ENCODE assay signal across 8 cellular contexts in genomic region chr4:16225996-16226815, GRCh38. TPM values are rescaled to one million over a fixed set of nuclear protein-coding genes. Genes with fewer than 3 reads are reported as not detected.
DNase-seq lines count a peak whose midpoint lies in the region; ATAC-seq and FAIRE-seq lines count a peak whose summit lies in the region.

A gene with protein sequence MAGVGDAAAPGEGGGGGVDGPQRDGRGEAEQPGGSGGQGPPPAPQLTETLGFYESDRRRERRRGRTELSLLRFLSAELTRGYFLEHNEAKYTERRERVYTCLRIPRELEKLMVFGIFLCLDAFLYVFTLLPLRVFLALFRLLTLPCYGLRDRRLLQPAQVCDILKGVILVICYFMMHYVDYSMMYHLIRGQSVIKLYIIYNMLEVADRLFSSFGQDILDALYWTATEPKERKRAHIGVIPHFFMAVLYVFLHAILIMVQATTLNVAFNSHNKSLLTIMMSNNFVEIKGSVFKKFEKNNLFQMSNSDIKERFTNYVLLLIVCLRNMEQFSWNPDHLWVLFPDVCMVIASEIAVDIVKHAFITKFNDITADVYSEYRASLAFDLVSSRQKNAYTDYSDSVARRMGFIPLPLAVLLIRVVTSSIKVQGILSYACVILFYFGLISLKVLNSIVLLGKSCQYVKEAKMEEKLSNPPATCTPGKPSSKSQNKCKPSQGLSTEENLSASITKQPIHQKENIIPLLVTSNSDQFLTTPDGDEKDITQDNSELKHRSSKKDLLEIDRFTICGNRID (minus strand): TSS chr4:16226471. CDS start chr4:16226457, 14 bp downstream.

- H2AK5ac ChIP-seq in neuronal stem cell (ENCODE audit: low read depth, low read length) = peak within 1 kb of the TSS; percentile 95

- H3K4me3 ChIP-seq in SJCRH30 = peak within 1 kb of the TSS; percentile 95
- H3K4me3 ChIP-seq in neuronal stem cell (ENCODE audit: low read length in 2 of 2) = peak within 1 kb of the TSS; percentile 87 to 93

- peak within 1 kb of the TSS; percentile 82 for H3K4me2 ChIP-seq in neuronal stem cell (ENCODE audit: insufficient read depth, low read length, poor library complexity, severe bottlenecking)

- H3K9ac ChIP-seq in neuronal stem cell (ENCODE audit: low read depth, low read length, poor library complexity) = peak within 1 kb of the TSS; percentile 93

- in situ Hi-C loops in Caki2 (cut with HindIII; ENCODE audit: low pct_unique_long_range_greater_than_20kb, low sequenced_read_pairs) = no loop called here

- ATAC-seq in GM19463 (IDR thresholded peaks at IDR 0.05; ENCODE audit: unreplicated experiment) = peak; percentile 68
- peak; percentile 30 for ATAC-seq in HG03575 (IDR thresholded peaks at IDR 0.05; ENCODE audit: extremely low read depth, insufficient number of reproducible peaks, low FRiP score, unreplicated experiment)

- peak within 1 kb of the TSS; percentile 58 for H3K4ac ChIP-seq in neuronal stem cell (ENCODE audit: low read length)

- H4K91ac ChIP-seq in neuronal stem cell (ENCODE audit: low read depth, low read length, poor library complexity) = peak within 1 kb of the TSS; percentile 66

- H3K18ac ChIP-seq in neuronal stem cell (ENCODE audit: low read length) = peak within 1 kb of the TSS; percentile 97

- peaks cover 3% of the 10 kb centered on the region for H3K79me1 ChIP-seq in neuronal stem cell (ENCODE audit: low read depth, low read length)

- no peaks in the 10 kb centered on the region for H3K36me3 ChIP-seq in SJCRH30
- no peaks in the 10 kb centered on the region for H3K36me3 ChIP-seq in neuronal stem cell (replicated peaks in 1 of 2; ENCODE audit: control insufficient read depth in 2 of 2, insufficient read depth in 2 of 2, low read length in 2 of 2)

- peaks cover 7% of the 10 kb centered on the region; the same call in 1 of the 2 replicates for H3K4me1 ChIP-seq in SJCRH30
- peaks cover 2 to 6% of the 10 kb centered on the region in 2 donors for H3K4me1 ChIP-seq in neuronal stem cell (ENCODE audit: control insufficient read depth in 2 of 2, insufficient read depth in 1 of 2, low read depth in 1 of 2, low read length in 2 of 2)

- peak within 1 kb of the TSS; percentile 66 for H2BK12ac ChIP-seq in neuronal stem cell (ENCODE audit: low read length)

- no peaks in the 10 kb centered on the region for H3K9me3 ChIP-seq in SJCRH30 (replicated peaks)
- H3K9me3 ChIP-seq in neuronal stem cell (replicated peaks in 1 of 2; ENCODE audit: control insufficient read depth in 2 of 2, insufficient read depth in 1 of 2, low read depth in 1 of 2, low read length in 2 of 2) = no peaks in the 10 kb centered on the region

- no CpG with 5 or more reads among the region's 135 CpGs for WGBS in neuronal stem cell (ENCODE audit: extremely low coverage in 2 of 2, insufficient read length in 2 of 2, insufficient replicate concordance in 1 of 2), 2 donors

- peak within 1 kb of the TSS; percentile 75 for H3K23ac ChIP-seq in neuronal stem cell (ENCODE audit: low read depth, low read length, poor library complexity)

- peak within 1 kb of the TSS; percentile 76 for H3K14ac ChIP-seq in neuronal stem cell (ENCODE audit: low read length)

- no peak within 1 kb of the TSS for H2BK15ac ChIP-seq in neuronal stem cell (ENCODE audit: low read length)

- FAIRE-seq in frontal cortex (lab: Jason Lieb, UNC) = no peak

- no peak within 1 kb of the TSS for H2BK120ac ChIP-seq in neuronal stem cell (ENCODE audit: low read depth, low read length)

- H2BK5ac ChIP-seq in neuronal stem cell (ENCODE audit: low read length) = peak within 1 kb of the TSS; percentile 94

- no peak within 1 kb of the TSS for H4K8ac ChIP-seq in neuronal stem cell (ENCODE audit: low read depth, low read length)

- H3K27ac ChIP-seq in SJCRH30 = peak within 1 kb of the TSS; percentile 58; the same call in 1 of the 2 replicates
- H3K27ac ChIP-seq in neuronal stem cell (replicated peaks; ENCODE audit: low read length) = peak within 1 kb of the TSS; percentile 83
- H3K27ac ChIP-seq in substantia nigra (ENCODE audit: low read depth, low read length, poor library complexity, severe bottlenecking) = peak within 1 kb of the TSS; percentile 92

- peak within 1 kb of the TSS; percentile 94 for H2AFZ ChIP-seq in neuronal stem cell (ENCODE audit: low read length)

- 0 out of 2 replicates have a peak, but pooled peaks cover 3% of the 10 kb centered on the region for H3K27me3 ChIP-seq in SJCRH30
- H3K27me3 ChIP-seq in neuronal stem cell (ENCODE audit: control insufficient read depth in 3 of 3, insufficient read depth in 3 of 3, low read depth in 1 of 3, low read length in 3 of 3) = no peaks in the 10 kb centered on the region

- peak; percentile 23 for DNase-seq in Caki2 (ENCODE audit: low read depth)
- peak; percentile 65 to 70 for DNase-seq in SJCRH30
- peak; percentile 80 for DNase-seq in activated naive CD4-positive, alpha-beta T cell treated with Interleukin-2 at 50 U/mL for 16 hours
- peak; percentile 80 to 88 for DNase-seq in frontal cortex (ENCODE audit: low spot score in 2 of 2)
- DNase-seq in neuronal stem cell (ENCODE audit: low spot score) = peak; percentile 66
- peak in 48 of 49 donors; percentile 15 to 89 (median 69) for DNase-seq in substantia nigra (lab: John Stamatoyannopoulos, UW)

RNA-seq across cellular contexts. Expression of the gene that starts here (rescaled TPM):
- 8.2 and 14.7 TPM in 2 replicates for total RNA-seq in Caki2 (2014; rRNA removed; shearing (Covaris generic); ENCODE audit: low replicate concordance)
- 11.3 and 17.4 TPM in 2 replicates for total RNA-seq in SJCRH30 (2014; rRNA removed; shearing (Covaris generic))
- total RNA-seq in frontal cortex = 68.5 TPM
- 6.6 TPM for polyA plus RNA-seq in neuronal stem cell (2013, experiment 1 of 2)
- 6.9 TPM for polyA plus RNA-seq in neuronal stem cell (2013, experiment 2 of 2)

Comparison
In these comparisons a context has a peak if more than half of its experiments do, and no peak if none do; other contexts are left out.
1. Peak in every context shown above with its lines: DNase-seq, ATAC-seq, H3K4me3 ChIP-seq and H3K27ac ChIP-seq.
2. DNase-seq: peak in every context shown above with its lines; median percentile 84 in frontal cortex; 80 in activated naive CD4-positive, alpha-beta T cell treated with Interleukin-2 at 50 U/mL for 16 hours; 69 in substantia nigra; 68 in SJCRH30; 66 in neuronal stem cell; 23 in Caki2.